ENCODE assay signal across 2 cellular contexts in genomic region chr5:137498301-137498735, GRCh38.
TF ChIP-seq lines count a peak whose summit lies in the region.

No MANE protein-coding gene starts in this region.

TF ChIP-seq in IMR-90, 13 proteins besides CTCF, POLR2A, EP300 and RAD21:
- TF ChIP-seq NFE2L2 (IDR thresholded peaks at IDR 0.05; ENCODE audit: low read depth, low read length): no peak
- TF ChIP-seq USF2 (IDR thresholded peaks at IDR 0.05; ENCODE audit: low read depth, low read length): no peak
- no peak for TF ChIP-seq FOS (IDR thresholded peaks at IDR 0.05; ENCODE audit: low read depth, low read length)
- no peak for TF ChIP-seq RCOR1 (IDR thresholded peaks at IDR 0.05; ENCODE audit: insufficient replicate concordance, low read length)
- no peak for TF ChIP-seq ELK1 (IDR thresholded peaks at IDR 0.05; ENCODE audit: borderline replicate concordance, low read depth, low read length)
- TF ChIP-seq MAZ (IDR thresholded peaks at IDR 0.05; ENCODE audit: borderline replicate concordance, low read depth, low read length): no peak
- TF ChIP-seq BHLHE40 (IDR thresholded peaks at IDR 0.05; ENCODE audit: low read depth, low read length): no peak
- no peak for TF ChIP-seq CEBPB (IDR thresholded peaks at IDR 0.05; ENCODE audit: low read depth, low read length)

TF ChIP-seq in neural cell, 6 proteins besides CTCF, POLR2A, EP300 and RAD21:
- peak; percentile 24 for TF ChIP-seq MXI1 (conservative IDR thresholded peaks at IDR 0.05; ENCODE audit: poor library complexity, severe bottlenecking)
- no peak for TF ChIP-seq REST (IDR thresholded peaks at IDR 0.05; ENCODE audit: borderline replicate concordance)
- no peak for TF ChIP-seq POLR2AphosphoS5 (IDR thresholded peaks at IDR 0.05)
- TF ChIP-seq EZH2 (IDR thresholded peaks at IDR 0.05; ENCODE audit: borderline replicate concordance, insufficient read depth, low read length, poor library complexity, severe bottlenecking): no peak
- TF ChIP-seq SMC3 (conservative IDR thresholded peaks at IDR 0.05; ENCODE audit: poor library complexity): no peak
- no peak for TF ChIP-seq TAF1 (IDR thresholded peaks at IDR 0.05; ENCODE audit: low read depth)
